ENCODE assay signal across 1 cellular context in genomic region chr16:592518-593306, GRCh38.
TF ChIP-seq lines count a peak whose summit lies in the region.

No MANE protein-coding gene starts in this region.

TF ChIP-seq in HepG2, 621 proteins besides CTCF, POLR2A, EP300 and RAD21 (continued from another document and continues in another):
- TF ChIP-seq STAT6 (CRISPR knock-in tag; IDR thresholded peaks at IDR 0.05; ENCODE audit: borderline replicate concordance) = no peak
- TF ChIP-seq ZNF589 (CRISPR knock-in tag; conservative IDR thresholded peaks at IDR 0.05) = no peak
- TF ChIP-seq ZMYM2 (CRISPR knock-in tag; IDR thresholded peaks at IDR 0.05) = peak; percentile 45; the same call in 1 of the 2 replicates
- peak; percentile 66; the same call in 1 of the 2 replicates for TF ChIP-seq TGIF2 (CRISPR knock-in tag; IDR thresholded peaks at IDR 0.05)
- no peak for TF ChIP-seq CCAR2 (optimal IDR thresholded peaks at IDR 0.05; ENCODE audit: low read depth, low read length)
- TF ChIP-seq REL (CRISPR knock-in tag; conservative IDR thresholded peaks at IDR 0.05) = no peak
- no peak for TF ChIP-seq MTF1 (CRISPR knock-in tag; IDR thresholded peaks at IDR 0.05)
- TF ChIP-seq CBX5 (CRISPR knock-in tag; IDR thresholded peaks at IDR 0.05; ENCODE audit: borderline replicate concordance) = peak; percentile 25; the same call in 1 of the 2 replicates
- no peak for TF ChIP-seq EZH2 (conservative IDR thresholded peaks at IDR 0.05; ENCODE audit: low read depth, low read length)
- TF ChIP-seq SP4 (CRISPR knock-in tag; IDR thresholded peaks at IDR 0.05) = no peak
- TF ChIP-seq HMGXB4 (CRISPR knock-in tag; IDR thresholded peaks at IDR 0.05; ENCODE audit: borderline replicate concordance in 1 of 2, low read depth in 1 of 2) = no peak
- no peak for TF ChIP-seq ZXDC (CRISPR knock-in tag; IDR thresholded peaks at IDR 0.05)
- TF ChIP-seq, protein P1, sequence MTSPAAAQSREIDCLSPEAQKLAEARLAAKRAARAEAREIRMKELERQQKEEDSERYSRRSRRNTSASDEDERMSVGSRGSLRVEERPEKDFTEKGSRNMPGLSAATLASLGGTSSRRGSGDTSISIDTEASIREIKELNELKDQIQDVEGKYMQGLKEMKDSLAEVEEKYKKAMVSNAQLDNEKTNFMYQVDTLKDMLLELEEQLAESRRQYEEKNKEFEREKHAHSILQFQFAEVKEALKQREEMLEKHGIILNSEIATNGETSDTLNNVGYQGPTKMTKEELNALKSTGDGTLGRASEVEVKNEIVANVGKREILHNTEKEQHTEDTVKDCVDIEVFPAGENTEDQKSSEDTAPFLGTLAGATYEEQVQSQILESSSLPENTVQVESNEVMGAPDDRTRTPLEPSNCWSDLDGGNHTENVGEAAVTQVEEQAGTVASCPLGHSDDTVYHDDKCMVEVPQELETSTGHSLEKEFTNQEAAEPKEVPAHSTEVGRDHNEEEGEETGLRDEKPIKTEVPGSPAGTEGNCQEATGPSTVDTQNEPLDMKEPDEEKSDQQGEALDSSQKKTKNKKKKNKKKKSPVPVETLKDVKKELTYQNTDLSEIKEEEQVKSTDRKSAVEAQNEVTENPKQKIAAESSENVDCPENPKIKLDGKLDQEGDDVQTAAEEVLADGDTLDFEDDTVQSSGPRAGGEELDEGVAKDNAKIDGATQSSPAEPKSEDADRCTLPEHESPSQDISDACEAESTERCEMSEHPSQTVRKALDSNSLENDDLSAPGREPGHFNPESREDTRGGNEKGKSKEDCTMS (CRISPR knock-in tag; conservative IDR thresholded peaks at IDR 0.05) = no peak
- TF ChIP-seq SNAPC2 (CRISPR knock-in tag; IDR thresholded peaks at IDR 0.05) = no peak
- no peak for TF ChIP-seq WIZ (CRISPR knock-in tag; IDR thresholded peaks at IDR 0.05)
- TF ChIP-seq ZNF446 (CRISPR knock-in tag; IDR thresholded peaks at IDR 0.05) = no peak
- TF ChIP-seq ZNF12 (CRISPR knock-in tag; IDR thresholded peaks at IDR 0.05) = no peak
- peak; percentile 85 for TF ChIP-seq CEBPG (CRISPR knock-in tag; IDR thresholded peaks at IDR 0.05)
- no peak for TF ChIP-seq ZNF678 (CRISPR knock-in tag; IDR thresholded peaks at IDR 0.05)
- TF ChIP-seq ZSCAN20 (CRISPR knock-in tag; IDR thresholded peaks at IDR 0.05; ENCODE audit: borderline replicate concordance) = no peak
- TF ChIP-seq HES4 (CRISPR knock-in tag; IDR thresholded peaks at IDR 0.05; ENCODE audit: borderline replicate concordance) = peak; percentile 44; the same call in 1 of the 2 replicates
- TF ChIP-seq ZBTB34 (CRISPR knock-in tag; IDR thresholded peaks at IDR 0.05) = no peak
- TF ChIP-seq SOX5 (CRISPR knock-in tag; IDR thresholded peaks at IDR 0.05; ENCODE audit: borderline replicate concordance) = 0 out of 2 replicates have a peak, but pooled peaks have one; percentile 22
- TF ChIP-seq, protein P2, sequence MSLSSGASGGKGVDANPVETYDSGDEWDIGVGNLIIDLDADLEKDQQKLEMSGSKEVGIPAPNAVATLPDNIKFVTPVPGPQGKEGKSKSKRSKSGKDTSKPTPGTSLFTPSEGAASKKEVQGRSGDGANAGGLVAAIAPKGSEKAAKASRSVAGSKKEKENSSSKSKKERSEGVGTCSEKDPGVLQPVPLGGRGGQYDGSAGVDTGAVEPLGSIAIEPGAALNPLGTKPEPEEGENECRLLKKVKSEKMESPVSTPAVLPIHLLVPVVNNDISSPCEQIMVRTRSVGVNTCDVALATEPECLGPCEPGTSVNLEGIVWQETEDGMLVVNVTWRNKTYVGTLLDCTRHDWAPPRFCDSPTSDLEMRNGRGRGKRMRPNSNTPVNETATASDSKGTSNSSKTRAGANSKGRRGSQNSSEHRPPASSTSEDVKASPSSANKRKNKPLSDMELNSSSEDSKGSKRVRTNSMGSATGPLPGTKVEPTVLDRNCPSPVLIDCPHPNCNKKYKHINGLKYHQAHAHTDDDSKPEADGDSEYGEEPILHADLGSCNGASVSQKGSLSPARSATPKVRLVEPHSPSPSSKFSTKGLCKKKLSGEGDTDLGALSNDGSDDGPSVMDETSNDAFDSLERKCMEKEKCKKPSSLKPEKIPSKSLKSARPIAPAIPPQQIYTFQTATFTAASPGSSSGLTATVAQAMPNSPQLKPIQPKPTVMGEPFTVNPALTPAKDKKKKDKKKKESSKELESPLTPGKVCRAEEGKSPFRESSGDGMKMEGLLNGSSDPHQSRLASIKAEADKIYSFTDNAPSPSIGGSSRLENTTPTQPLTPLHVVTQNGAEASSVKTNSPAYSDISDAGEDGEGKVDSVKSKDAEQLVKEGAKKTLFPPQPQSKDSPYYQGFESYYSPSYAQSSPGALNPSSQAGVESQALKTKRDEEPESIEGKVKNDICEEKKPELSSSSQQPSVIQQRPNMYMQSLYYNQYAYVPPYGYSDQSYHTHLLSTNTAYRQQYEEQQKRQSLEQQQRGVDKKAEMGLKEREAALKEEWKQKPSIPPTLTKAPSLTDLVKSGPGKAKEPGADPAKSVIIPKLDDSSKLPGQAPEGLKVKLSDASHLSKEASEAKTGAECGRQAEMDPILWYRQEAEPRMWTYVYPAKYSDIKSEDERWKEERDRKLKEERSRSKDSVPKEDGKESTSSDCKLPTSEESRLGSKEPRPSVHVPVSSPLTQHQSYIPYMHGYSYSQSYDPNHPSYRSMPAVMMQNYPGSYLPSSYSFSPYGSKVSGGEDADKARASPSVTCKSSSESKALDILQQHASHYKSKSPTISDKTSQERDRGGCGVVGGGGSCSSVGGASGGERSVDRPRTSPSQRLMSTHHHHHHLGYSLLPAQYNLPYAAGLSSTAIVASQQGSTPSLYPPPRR (CRISPR knock-in tag; IDR thresholded peaks at IDR 0.05; ENCODE audit: borderline replicate concordance) = no peak
- no peak; the same call in 1 of the 2 replicates for TF ChIP-seq ZNF430 (CRISPR knock-in tag; IDR thresholded peaks at IDR 0.05)
- TF ChIP-seq, protein P3, sequence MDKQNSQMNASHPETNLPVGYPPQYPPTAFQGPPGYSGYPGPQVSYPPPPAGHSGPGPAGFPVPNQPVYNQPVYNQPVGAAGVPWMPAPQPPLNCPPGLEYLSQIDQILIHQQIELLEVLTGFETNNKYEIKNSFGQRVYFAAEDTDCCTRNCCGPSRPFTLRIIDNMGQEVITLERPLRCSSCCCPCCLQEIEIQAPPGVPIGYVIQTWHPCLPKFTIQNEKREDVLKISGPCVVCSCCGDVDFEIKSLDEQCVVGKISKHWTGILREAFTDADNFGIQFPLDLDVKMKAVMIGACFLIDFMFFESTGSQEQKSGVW (CRISPR knock-in tag; IDR thresholded peaks at IDR 0.05; ENCODE audit: borderline replicate concordance) = no peak
- TF ChIP-seq KLF6 (CRISPR knock-in tag; IDR thresholded peaks at IDR 0.05) = peak; percentile 78; the same call in 1 of the 2 replicates
- TF ChIP-seq POLR2AphosphoS5 (IDR thresholded peaks at IDR 0.05; ENCODE audit: low read depth, low read length) = no peak
- TF ChIP-seq U2AF2 (IDR thresholded peaks at IDR 0.05; ENCODE audit: low read depth, low read length) = no peak
- TF ChIP-seq ETV6 (CRISPR knock-in tag; conservative IDR thresholded peaks at IDR 0.05) = no peak
- no peak for TF ChIP-seq ZNF468 (CRISPR knock-in tag; IDR thresholded peaks at IDR 0.05)
- no peak for TF ChIP-seq NR1H2 (CRISPR knock-in tag; IDR thresholded peaks at IDR 0.05; ENCODE audit: borderline replicate concordance, low read depth)
- TF ChIP-seq ZNF788 (CRISPR knock-in tag; IDR thresholded peaks at IDR 0.05; ENCODE audit: borderline replicate concordance) = no peak
- no peak for TF ChIP-seq CEBPZ (IDR thresholded peaks at IDR 0.05; ENCODE audit: low read length)
- TF ChIP-seq FOXO1 (CRISPR knock-in tag; IDR thresholded peaks at IDR 0.05) = 0 out of 2 replicates have a peak, but pooled peaks have one; percentile 15
- TF ChIP-seq KMT2A (CRISPR knock-in tag; IDR thresholded peaks at IDR 0.05) = no peak
- TF ChIP-seq SKI (IDR thresholded peaks at IDR 0.05; ENCODE audit: partially characterized antibody) = no peak
- peak; percentile 37; the same call in 1 of the 2 replicates for TF ChIP-seq KMT2B (CRISPR knock-in tag; IDR thresholded peaks at IDR 0.05)
- peak in 1 of 2 experiments; percentile 80; a peak in 2 of 4 replicates for TF ChIP-seq KLF16 (CRISPR knock-in tag; IDR thresholded peaks at IDR 0.05)
- TF ChIP-seq THYN1 (CRISPR knock-in tag; IDR thresholded peaks at IDR 0.05; ENCODE audit: borderline replicate concordance, low read depth) = no peak
- TF ChIP-seq MATR3 (CRISPR knock-in tag; IDR thresholded peaks at IDR 0.05) = no peak
